10 cellular contexts compared by ENCODE assay signal in genomic region chr2:60819155-60819862, GRCh38.
DNase-seq lines count a peak whose midpoint lies in the region; ATAC-seq and TF ChIP-seq lines count a peak whose summit lies in the region.
"Had no signal": no experiment of that assay in that cellular context is flagged by ENCODE, and none has a peak within 500 bp of the region (broad histone marks: within the 10 kb centered on the region; RNA-seq: fewer than 3 reads in every experiment).

No MANE protein-coding gene starts in this region.

- no peak overlapping the region for H2BK120ac ChIP-seq in mesenchymal stem cell (ENCODE audit: low read depth, low read length)

- peak overlapping the region; percentile 24 for H3K27ac Mint-ChIP-seq in neural progenitor cell

- H3K18ac ChIP-seq in mesenchymal stem cell (ENCODE audit: low read depth in 1 of 2, low read length in 2 of 2), result no peak overlapping the region

- H3K27me3 ChIP-seq in neural progenitor cell, result no peaks in the 10 kb centered on the region
- no peaks in the 10 kb centered on the region for H3K27me3 ChIP-seq in ovary
- peaks cover 0 to 42% of the 10 kb centered on the region in 2 experiments for H3K27me3 ChIP-seq in mesenchymal stem cell (ENCODE audit: control insufficient read depth in 1 of 2, insufficient read depth in 1 of 2, low read length in 2 of 2)

- no peak overlapping the region for H3K4me3 Mint-ChIP-seq in neural progenitor cell

- H3K23ac ChIP-seq in mesenchymal stem cell (ENCODE audit: low read length in 2 of 2), result no peak overlapping the region

- H3K9ac ChIP-seq in neural progenitor cell, result no peak overlapping the region
- H3K9ac ChIP-seq in mesenchymal stem cell (ENCODE audit: low read length), result no peak overlapping the region

- DNase-seq in activated CD4-positive, CD25-positive, alpha-beta regulatory T cell (lab: John Stamatoyannopoulos, UW), result peak; percentile 30 to 58 (median 42)
- peak; percentile 92 for DNase-seq in activated effector memory CD4-positive, alpha-beta T cell treated with anti-CD3 and anti-CD28 coated beads, Interleukin-2, amount 50 U/mL, for 16 hours
- DNase-seq in neural progenitor cell (ENCODE audit: low spot score) (no peak), SHP77 treated with DMSO at 0.1 percent for 48 hours (lab: John Stamatoyannopoulos, UW) (no peak), ovary (no peak), mesenchymal stem cell (no peak)
- DNase-seq in stimulated activated naive CD4-positive, alpha-beta T cell treated with Interleukin-2 at 50 U/mL for 16 hours (lab: John Stamatoyannopoulos, UW), result peak; percentile 76
- DNase-seq: IMR-90 had no signal

- H3K4me1 ChIP-seq in neural progenitor cell (no peaks in the 10 kb centered on the region), ovary (ENCODE audit: insufficient read depth) (no peaks in the 10 kb centered on the region), mesenchymal stem cell (ENCODE audit: control insufficient read depth, insufficient read depth, low read depth, low read length) (no peaks in the 10 kb centered on the region)

- H3K9me3 Mint-ChIP-seq in neural progenitor cell, result no peaks in the 10 kb centered on the region

- no peaks in the 10 kb centered on the region for H3K79me2 ChIP-seq in neural progenitor cell (ENCODE audit: low read depth)

- no peak overlapping the region for H3K27ac ChIP-seq in neural progenitor cell
- no peak overlapping the region for H3K27ac ChIP-seq in ovary
- no peak overlapping the region for H3K27ac ChIP-seq in mesenchymal stem cell (ENCODE audit: low read length, poor library complexity, severe bottlenecking)

- H3K36me3 ChIP-seq in neural progenitor cell, result no peaks in the 10 kb centered on the region
- no peaks in the 10 kb centered on the region for H3K36me3 ChIP-seq in ovary
- H3K36me3 ChIP-seq in mesenchymal stem cell (ENCODE audit: control insufficient read depth in 1 of 2, insufficient read depth in 2 of 2, low read depth in 1 of 2, low read length in 2 of 2), result no peaks in the 10 kb centered on the region

- H3K4me3 ChIP-seq in neural progenitor cell, result no peak overlapping the region
- no peak overlapping the region for H3K4me3 ChIP-seq in ovary
- H3K4me3 ChIP-seq in mesenchymal stem cell (ENCODE audit: insufficient read depth in 1 of 2, low read depth in 1 of 2, low read length in 2 of 2), result no peak overlapping the region

- no peak overlapping the region for H2BK12ac ChIP-seq in mesenchymal stem cell (ENCODE audit: low read length in 2 of 2)

- H2BK5ac ChIP-seq in mesenchymal stem cell (ENCODE audit: low read depth, low read length, poor library complexity, severe bottlenecking), result no peak overlapping the region

- H2AFZ ChIP-seq in neural progenitor cell (replicated peaks) (no peak overlapping the region), mesenchymal stem cell (ENCODE audit: low read depth, low read length) (no peak overlapping the region)

- no peak overlapping the region for H3K14ac ChIP-seq in mesenchymal stem cell (ENCODE audit: low read length in 2 of 2)

- no peaks in the 10 kb centered on the region for H3K36me3 Mint-ChIP-seq in neural progenitor cell

- 89 to 92% (median 90%) methylated on average over 15 of the region's 15 CpGs for WGBS in ovary, 3 donors
- 86% methylated on average over 15 of the region's 15 CpGs for WGBS in mesenchymal stem cell

- H3K9me3 ChIP-seq in neural progenitor cell (ENCODE audit: low read depth), result no peaks in the 10 kb centered on the region
- no peaks in the 10 kb centered on the region for H3K9me3 ChIP-seq in ovary
- H3K9me3 ChIP-seq in mesenchymal stem cell (ENCODE audit: control insufficient read depth, low read length), result no peaks in the 10 kb centered on the region

- no peak for TF ChIP-seq EP300 in ovary (IDR thresholded peaks at IDR 0.05)

- H2AK5ac ChIP-seq in mesenchymal stem cell (ENCODE audit: low read length, severe bottlenecking), result no peak overlapping the region

- H4K8ac ChIP-seq in mesenchymal stem cell (ENCODE audit: low read length), result no peak overlapping the region

- intact Hi-C loops in ovary (cut with DNase I), result no loop called here

- H4K91ac ChIP-seq in mesenchymal stem cell (ENCODE audit: low read length), result no peak overlapping the region

- H3K4me1 Mint-ChIP-seq in neural progenitor cell, result no peaks in the 10 kb centered on the region

- no peak for TF ChIP-seq POLR2A in ovary (IDR thresholded peaks at IDR 0.05)

- H3K4me2 ChIP-seq in neural progenitor cell, result no peak overlapping the region
- no peak overlapping the region for H3K4me2 ChIP-seq in mesenchymal stem cell (ENCODE audit: low read length, poor library complexity, severe bottlenecking)

- TF ChIP-seq CTCF in neural progenitor cell (IDR thresholded peaks at IDR 0.05), result no peak
- no peak for TF ChIP-seq CTCF in ovary (IDR thresholded peaks at IDR 0.05)

- H4K20me1 ChIP-seq in neural progenitor cell (ENCODE audit: low read depth), result no peaks in the 10 kb centered on the region

- no peaks in the 10 kb centered on the region for H3K79me1 ChIP-seq in mesenchymal stem cell (replicated peaks; ENCODE audit: low read length, poor library complexity, severe bottlenecking)

- H3F3A ChIP-seq in neural progenitor cell (ENCODE audit: low read depth), result no peaks in the 10 kb centered on the region

- H2BK15ac ChIP-seq in mesenchymal stem cell (ENCODE audit: low read depth, poor library complexity, severe bottlenecking), result no peak overlapping the region

- H3K4ac ChIP-seq in mesenchymal stem cell (ENCODE audit: low read depth in 1 of 2, low read length in 2 of 2), result no peak overlapping the region

- no peak for ATAC-seq in HG03095 (IDR thresholded peaks at IDR 0.05; ENCODE audit: unreplicated experiment)
- ATAC-seq: Panc1 had no signal

- peaks cover 12% of the 10 kb centered on the region for H3K27me3 Mint-ChIP-seq in neural progenitor cell (ENCODE audit: insufficient read depth, low read depth)

Comparison
In these comparisons a context has a peak if more than half of its experiments do, and no peak if none do; other contexts are left out.
1. DNase-seq: peak in activated CD4-positive, CD25-positive, alpha-beta regulatory T cell (4 of 4), activated effector memory CD4-positive, alpha-beta T cell treated with anti-CD3 and anti-CD28 coated beads, Interleukin-2, amount 50 U/mL, for 16 hours (single experiment) and stimulated activated naive CD4-positive, alpha-beta T cell treated with Interleukin-2 at 50 U/mL for 16 hours (single experiment); none in neural progenitor cell (single experiment), SHP77 treated with DMSO at 0.1 percent for 48 hours (single experiment), ovary (0 of 5) and mesenchymal stem cell (single experiment).